1 cellular context compared by ENCODE assay signal in genomic region chr1:1463312-1463711, GRCh38.
A peak's percentile ranks its signal among the peaks of the same experiment; 100 is the strongest.
TF ChIP-seq lines count a peak whose summit lies in the region.

No MANE protein-coding gene starts in this region.

TF ChIP-seq in HepG2, 621 proteins besides CTCF, POLR2A, EP300 and RAD21:
- TF ChIP-seq ZMYM3 (CRISPR knock-in tag; IDR thresholded peaks at IDR 0.05) (0 out of 2 replicates have a peak, but pooled peaks have one; percentile 23), RBAK (CRISPR knock-in tag; IDR thresholded peaks at IDR 0.05) (peak; percentile 76), ZNF12 (CRISPR knock-in tag; IDR thresholded peaks at IDR 0.05) (peak; percentile 99)
- TF ChIP-seq, protein P1, sequence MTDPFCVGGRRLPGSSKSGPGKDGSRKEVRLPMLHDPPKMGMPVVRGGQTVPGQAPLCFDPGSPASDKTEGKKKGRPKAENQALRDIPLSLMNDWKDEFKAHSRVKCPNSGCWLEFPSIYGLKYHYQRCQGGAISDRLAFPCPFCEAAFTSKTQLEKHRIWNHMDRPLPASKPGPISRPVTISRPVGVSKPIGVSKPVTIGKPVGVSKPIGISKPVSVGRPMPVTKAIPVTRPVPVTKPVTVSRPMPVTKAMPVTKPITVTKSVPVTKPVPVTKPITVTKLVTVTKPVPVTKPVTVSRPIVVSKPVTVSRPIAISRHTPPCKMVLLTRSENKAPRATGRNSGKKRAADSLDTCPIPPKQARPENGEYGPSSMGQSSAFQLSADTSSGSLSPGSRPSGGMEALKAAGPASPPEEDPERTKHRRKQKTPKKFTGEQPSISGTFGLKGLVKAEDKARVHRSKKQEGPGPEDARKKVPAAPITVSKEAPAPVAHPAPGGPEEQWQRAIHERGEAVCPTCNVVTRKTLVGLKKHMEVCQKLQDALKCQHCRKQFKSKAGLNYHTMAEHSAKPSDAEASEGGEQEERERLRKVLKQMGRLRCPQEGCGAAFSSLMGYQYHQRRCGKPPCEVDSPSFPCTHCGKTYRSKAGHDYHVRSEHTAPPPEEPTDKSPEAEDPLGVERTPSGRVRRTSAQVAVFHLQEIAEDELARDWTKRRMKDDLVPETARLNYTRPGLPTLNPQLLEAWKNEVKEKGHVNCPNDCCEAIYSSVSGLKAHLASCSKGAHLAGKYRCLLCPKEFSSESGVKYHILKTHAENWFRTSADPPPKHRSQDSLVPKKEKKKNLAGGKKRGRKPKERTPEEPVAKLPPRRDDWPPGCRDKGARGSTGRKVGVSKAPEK (CRISPR knock-in tag; IDR thresholded peaks at IDR 0.05; ENCODE audit: borderline replicate concordance), result no peak
